ENCODE assay signal across 10 cellular contexts in genomic region chr19:46337487-46337886, GRCh38. TPM values are rescaled to one million over a fixed set of nuclear protein-coding genes. Genes with fewer than 3 reads are reported as not detected.
"Had no signal": no experiment of that assay in that cellular context is flagged by ENCODE, and none has a peak within 500 bp of the region (broad histone marks: within the 10 kb centered on the region; RNA-seq: fewer than 3 reads in every experiment).

No MANE protein-coding gene starts in this region.

- H3K36me3 ChIP-seq: HAP-1 had no signal

- DNase-seq: GM23248, GOT3, H7, IMR-90, KBM-7 had no signal

- ATAC-seq: HCT116 had no signal

- H3K9me3 ChIP-seq: HAP-1 had no signal

- H3K27ac ChIP-seq: GM23248, KMS-11 had no signal

- H3K4me3 ChIP-seq: GM23248, HAP-1 had no signal

RNA-seq across cellular contexts. Expression of gene HIF3A, which starts 40.6 kb away (rescaled TPM):
- total RNA-seq: GM23248, H4, HT-29, IMR-90 had no signal
